ENCODE assay signal across 12 cellular contexts in genomic region chr1:175572932-175573871, GRCh38.
A peak's percentile ranks its signal among the peaks of the same experiment; 100 is the strongest.
DNase-seq lines count a peak whose midpoint lies in the region; ATAC-seq, FAIRE-seq and TF ChIP-seq lines count a peak whose summit lies in the region.
"Had no signal": no experiment of that assay in that cellular context is flagged by ENCODE, and none has a peak within 500 bp of the region (broad histone marks: within the 10 kb centered on the region; RNA-seq: fewer than 3 reads in every experiment).

No MANE protein-coding gene starts in this region.

- dilution Hi-C loops in endothelial cell of umbilical vein (cut with MboI; ENCODE audit: extremely low pct_ligation_motif_present, low sequenced_read_pairs), result no loop called here

- H3K36me3 Mint-ChIP-seq in activated naive CD8-positive, alpha-beta T cell treated with anti-CD3 and anti-CD28 coated beads for 36 hours, result no peaks in the 10 kb centered on the region

- H3K9me3 ChIP-seq in BE2C (no peaks in the 10 kb centered on the region), endothelial cell of umbilical vein (replicated peaks; ENCODE audit: control insufficient read depth, insufficient read depth, low read length) (no peaks in the 10 kb centered on the region)

- no TSS peak for BruUV-seq in endothelial cell of umbilical vein (replicated peaks; lab: Mats Ljungman, UMichigan)

- H3K4me3 ChIP-seq in BE2C (ENCODE audit: low read depth, low read length), result no peak overlapping the region
- no peak overlapping the region for H3K4me3 ChIP-seq in endothelial cell of umbilical vein (replicated peaks in 1 of 3; ENCODE audit: insufficient read depth in 1 of 3, low read depth in 1 of 3, low read length in 3 of 3)

- H3K4me1 Mint-ChIP-seq in activated naive CD8-positive, alpha-beta T cell treated with anti-CD3 and anti-CD28 coated beads for 36 hours, result no peaks in the 10 kb centered on the region

- no peak overlapping the region for H3K4me3 Mint-ChIP-seq in activated naive CD8-positive, alpha-beta T cell treated with anti-CD3 and anti-CD28 coated beads for 36 hours
- H3K4me3 Mint-ChIP-seq: activated CD4-positive, alpha-beta T cell treated with anti-CD3 and anti-CD28 coated beads, Interleukin-2, amount 10 ng/mL, durations not matched to agents 24 days and 14 days had no signal

- H3K9ac ChIP-seq in endothelial cell of umbilical vein (replicated peaks; ENCODE audit: extremely low read depth, insufficient read depth, low read length), result no peak overlapping the region

- no peaks in the 10 kb centered on the region for H3K9me1 ChIP-seq in endothelial cell of umbilical vein (replicated peaks; ENCODE audit: control insufficient read depth, extremely low read depth, insufficient read depth, low read length)

- no peaks in the 10 kb centered on the region for H3K4me1 ChIP-seq in BE2C
- H3K4me1 ChIP-seq in endothelial cell of umbilical vein (ENCODE audit: control insufficient read depth, extremely low read depth, insufficient read depth, low read length), result no peaks in the 10 kb centered on the region

- TF ChIP-seq POLR2A in endothelial cell of umbilical vein (IDR thresholded peaks at IDR 0.05; ENCODE audit: low read depth, low read length), result no peak

- no peaks in the 10 kb centered on the region for H3K27me3 Mint-ChIP-seq in activated naive CD8-positive, alpha-beta T cell treated with anti-CD3 and anti-CD28 coated beads for 36 hours

- CTCF ChIA-PET in endothelial cell of umbilical vein (lab: Charles Lee), result interaction anchor here (0.8 to 1.4 kb wide), 4 partner anchors 8 to 421 kb away, joined by 3 to 5 read pairs (median 4); no protein-coding TSS in a partner anchor

- no peaks in the 10 kb centered on the region for H3K79me2 ChIP-seq in endothelial cell of umbilical vein (ENCODE audit: control insufficient read depth, insufficient read depth, low read length)

- H3K9me3 Mint-ChIP-seq in activated naive CD8-positive, alpha-beta T cell treated with anti-CD3 and anti-CD28 coated beads for 36 hours, result no peaks in the 10 kb centered on the region
- H3K9me3 Mint-ChIP-seq: activated CD4-positive, alpha-beta T cell treated with anti-CD3 and anti-CD28 coated beads, Interleukin-2, amount 10 ng/mL, durations not matched to agents 24 days and 14 days had no signal

- TF ChIP-seq CTCF in BE2C (IDR thresholded peaks at IDR 0.05; ENCODE audit: low read depth, low read length) (no peak), endothelial cell of umbilical vein (IDR thresholded peaks at IDR 0.05; ENCODE audit: extremely low read depth in 1 of 2, insufficient read depth in 1 of 2, low read depth in 1 of 2, low read length in 2 of 2) (no peak)

- H2AFZ ChIP-seq in endothelial cell of umbilical vein (ENCODE audit: low read depth, low read length), result no peak overlapping the region

- intact Hi-C loops in endothelial cell of umbilical vein (cut with micrococcal nuclease), result no loop called here

- DNase-seq in BE2C (peak; percentile 59), NCI-H1092 treated with DMSO at 0.1 percent for 48 hours (lab: John Stamatoyannopoulos, UW) (peak; percentile 92), NCI-H69 (lab: John Stamatoyannopoulos, UW) (peak; percentile 97), endothelial cell of umbilical vein (ENCODE audit: low read depth, low spot score) (peak; percentile 21), AG08396 (ENCODE audit: low spot score) (no peak)
- DNase-seq in activated naive CD8-positive, alpha-beta T cell treated with anti-CD3 and anti-CD28 coated beads for 36 hours, result no peak
- DNase-seq: activated CD4-positive, alpha-beta T cell treated with anti-CD3 and anti-CD28 coated beads, Interleukin-2, amount 10 ng/mL, durations not matched to agents 24 days and 14 days; erythroblast; NCI-H1930 had no signal

- no peak overlapping the region for H3K27ac Mint-ChIP-seq in activated naive CD8-positive, alpha-beta T cell treated with anti-CD3 and anti-CD28 coated beads for 36 hours
- H3K27ac Mint-ChIP-seq: activated CD4-positive, alpha-beta T cell treated with anti-CD3 and anti-CD28 coated beads, Interleukin-2, amount 10 ng/mL, durations not matched to agents 24 days and 14 days had no signal

- ATAC-seq in GM18868 (IDR thresholded peaks at IDR 0.05; ENCODE audit: unreplicated experiment) (no peak), HG03521 (IDR thresholded peaks at IDR 0.05; ENCODE audit: unreplicated experiment) (no peak)
- ATAC-seq: sciatic nerve had no signal

- no peak overlapping the region for H3K4me2 ChIP-seq in endothelial cell of umbilical vein (ENCODE audit: insufficient read depth, low read length)

- no peaks in the 10 kb centered on the region for H3K36me3 ChIP-seq in BE2C
- no peaks in the 10 kb centered on the region for H3K36me3 ChIP-seq in endothelial cell of umbilical vein (ENCODE audit: control insufficient read depth in 2 of 2, extremely low read depth in 1 of 2, insufficient read depth in 2 of 2, low read length in 2 of 2)

- H3K27me3 ChIP-seq in BE2C, result no peaks in the 10 kb centered on the region
- peaks cover 0 to 3% of the 10 kb centered on the region in 2 experiments for H3K27me3 ChIP-seq in endothelial cell of umbilical vein (ENCODE audit: control insufficient read depth in 2 of 2, insufficient read depth in 2 of 2, low read length in 2 of 2)

- no peak for FAIRE-seq in endothelial cell of umbilical vein (lab: Jason Lieb, UNC)

- H3K27ac ChIP-seq in endothelial cell of umbilical vein (ENCODE audit: insufficient read depth, low read depth, low read length), result no peak overlapping the region

- POLR2A ChIA-PET in endothelial cell of umbilical vein (lab: Charles Lee), result no interaction called here

- H4K20me1 ChIP-seq in endothelial cell of umbilical vein (replicated peaks; ENCODE audit: control insufficient read depth, extremely low read depth, insufficient read depth, low read length), result no peaks in the 10 kb centered on the region

TF ChIP-seq in endothelial cell of umbilical vein, 7 proteins besides CTCF, POLR2A, EP300 and RAD21:
- TF ChIP-seq MYC (IDR thresholded peaks at IDR 0.05; ENCODE audit: low read depth, low read length) (no peak), FOS (IDR thresholded peaks at IDR 0.05; ENCODE audit: borderline replicate concordance, insufficient read depth, low read length) (no peak), JUN (IDR thresholded peaks at IDR 0.05; ENCODE audit: borderline replicate concordance, insufficient read depth, insufficient read length, low read depth) (no peak), EZH2 (IDR thresholded peaks at IDR 0.05; ENCODE audit: borderline replicate concordance, low read depth, low read length, severe bottlenecking) (no peak), GATA2 (IDR thresholded peaks at IDR 0.05; ENCODE audit: insufficient read depth, insufficient read length, low read depth, low read length) (no peak), POLR2AphosphoS5 (IDR thresholded peaks at IDR 0.05; ENCODE audit: insufficient read depth, low read depth, low read length) (no peak)
- TF ChIP-seq, protein P1, sequence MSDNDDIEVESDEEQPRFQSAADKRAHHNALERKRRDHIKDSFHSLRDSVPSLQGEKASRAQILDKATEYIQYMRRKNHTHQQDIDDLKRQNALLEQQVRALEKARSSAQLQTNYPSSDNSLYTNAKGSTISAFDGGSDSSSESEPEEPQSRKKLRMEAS (IDR thresholded peaks at IDR 0.05; ENCODE audit: insufficient read depth, insufficient read length), result no peak

Comparison
In these comparisons a context has a peak if more than half of its experiments do, and no peak if none do; other contexts are left out.
1. DNase-seq: peak in BE2C (single experiment), NCI-H1092 treated with DMSO at 0.1 percent for 48 hours (single experiment), NCI-H69 (single experiment) and endothelial cell of umbilical vein (single experiment); none in AG08396 (single experiment) and activated naive CD8-positive, alpha-beta T cell treated with anti-CD3 and anti-CD28 coated beads for 36 hours (single experiment).